15 cellular contexts compared by ENCODE assay signal in genomic region chr18:4351005-4351404, GRCh38.
A peak's percentile ranks its signal among the peaks of the same experiment; 100 is the strongest.
DNase-seq lines count a peak whose midpoint lies in the region; ATAC-seq lines count a peak whose summit lies in the region.
"Had no signal": no experiment of that assay in that cellular context is flagged by ENCODE, and none has a peak within 500 bp of the region (broad histone marks: within the 10 kb centered on the region; RNA-seq: fewer than 3 reads in every experiment).

No MANE protein-coding gene starts in this region.

- peak; percentile 24 for DNase-seq in Ammon's horn (ENCODE audit: low spot score)
- DNase-seq in NCI-H69 (lab: John Stamatoyannopoulos, UW), result peak; percentile 47
- DNase-seq in cerebellar nuclear complex (lab: John Stamatoyannopoulos, UW), result peak; percentile 64 to 79
- peak; percentile 4 for DNase-seq in putamen (ENCODE audit: low spot score)
- DNase-seq in activated effector memory CD4-positive, alpha-beta T cell treated with Interleukin-2 at 50 U/mL for 16 hours, result no peak
- DNase-seq: 8988T; BE2C; CD4-positive, CD25-positive, alpha-beta regulatory T cell; CD8-positive, alpha-beta memory T cell; COR-L47; GDM1; H9 had no signal

- ATAC-seq in GM21367 (IDR thresholded peaks at IDR 0.05; ENCODE audit: unreplicated experiment) (no peak), HG02981 (IDR thresholded peaks at IDR 0.05; ENCODE audit: unreplicated experiment) (no peak)
- ATAC-seq: HepG2 had no signal
